ENCODE assay signal across 18 cellular contexts in the genomic region with DNA sequence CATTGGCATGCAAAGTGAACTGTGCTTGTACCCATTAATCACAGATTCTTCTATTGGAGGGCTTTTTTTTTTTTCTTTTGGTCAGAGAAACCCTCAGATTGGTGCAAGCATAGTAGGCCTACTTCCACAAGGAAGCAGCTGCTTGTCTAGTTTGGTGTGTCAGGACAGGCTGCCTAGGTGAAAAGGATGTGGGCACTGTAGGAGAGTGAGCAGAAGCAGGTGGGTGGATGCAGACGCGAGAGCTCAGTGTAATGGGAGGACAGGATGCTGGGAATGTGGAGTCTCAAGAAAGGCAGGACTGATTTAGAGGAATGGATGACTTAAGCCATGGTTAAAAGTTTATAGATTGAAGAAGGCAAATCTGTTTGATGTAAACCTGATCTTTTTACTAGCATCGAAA. TPM values are rescaled to one million over a fixed set of nuclear protein-coding genes. Genes with fewer than 3 reads are reported as not detected.
DNase-seq lines count a peak whose midpoint lies in the region; ATAC-seq, FAIRE-seq and TF ChIP-seq lines count a peak whose summit lies in the region.
"Had no signal": no experiment of that assay in that cellular context is flagged by ENCODE, and none has a peak within 500 bp of the region (broad histone marks: within the 10 kb centered on the region; RNA-seq: fewer than 3 reads in every experiment).

No MANE protein-coding gene starts in this region.

- peak overlapping the region; percentile 19 for H3K27ac Mint-ChIP-seq in stimulated activated naive CD8-positive, alpha-beta T cell treated with anti-CD3 and anti-CD28 coated beads, Interleukin-15, Interleukin-2, amounts not matched to agents 100 ng/mL and 50 ng/mL, for 24 hours
- H3K27ac Mint-ChIP-seq in T-helper 17 cell, result no peak overlapping the region
- H3K27ac Mint-ChIP-seq in immature natural killer cell, result peak overlapping the region in 4 of 6 donors; percentile 14 to 78 (median 62)
- no peak overlapping the region for H3K27ac Mint-ChIP-seq in endothelial cell (ENCODE audit: unreplicated experiment)

- ATAC-seq in stimulated activated naive CD8-positive, alpha-beta T cell treated with anti-CD3 and anti-CD28 coated beads, Interleukin-15, Interleukin-2, amounts not matched to agents 100 U/mL and 50 U/mL, for 24 hours, result no peak
- ATAC-seq in T-helper 17 cell (no peak), HG02759 (IDR thresholded peaks at IDR 0.05; ENCODE audit: unreplicated experiment) (no peak)
- ATAC-seq: foreskin keratinocyte, right cardiac atrium had no signal

- H3K9me3 Mint-ChIP-seq in stimulated activated naive CD8-positive, alpha-beta T cell treated with anti-CD3 and anti-CD28 coated beads, Interleukin-15, Interleukin-2, amounts not matched to agents 100 ng/mL and 50 ng/mL, for 24 hours, result no peaks in the 10 kb centered on the region
- no peaks in the 10 kb centered on the region for H3K9me3 Mint-ChIP-seq in immature natural killer cell
- H3K9me3 Mint-ChIP-seq in endothelial cell (ENCODE audit: unreplicated experiment), result no peaks in the 10 kb centered on the region

- H3K4me3 Mint-ChIP-seq in stimulated activated naive CD8-positive, alpha-beta T cell treated with anti-CD3 and anti-CD28 coated beads, Interleukin-15, Interleukin-2, amounts not matched to agents 100 ng/mL and 50 ng/mL, for 24 hours, result peak overlapping the region; percentile 11
- H3K4me3 Mint-ChIP-seq in T-helper 17 cell (peak overlapping the region; percentile 52), immature natural killer cell (peak overlapping the region in 2 of 5 donors; percentile 45 to 79), endothelial cell (ENCODE audit: unreplicated experiment) (no peak overlapping the region)

- no peak for DNase-seq in stimulated activated naive CD8-positive, alpha-beta T cell treated with anti-CD3 and anti-CD28 coated beads, Interleukin-15, Interleukin-2, amounts not matched to agents 100 U/mL and 50 U/mL, for 24 hours
- DNase-seq in T-helper 17 cell (no peak), immature natural killer cell (no peak), endothelial cell (ENCODE audit: low spot score) (no peak), GOT3 (lab: John Stamatoyannopoulos, UW) (no peak), D721Med (ENCODE audit: insufficient read length, low spot score) (no peak)
- DNase-seq: DMS79; foreskin keratinocyte; HCEC 1CT; NCI-H1105; NK-92 treated with Interleukin-12 subunit alpha and Interleukin-12 subunit beta, amount 100 ng/mL, for 24 hours; right cardiac atrium; stimulated activated CD8-positive, alpha-beta memory T cell treated with anti-CD3 and anti-CD28 coated beads, Interleukin-4, amount 100 ng/mL, for 48 hours; T1000; upper lobe of left lung had no signal

- FAIRE-seq in D721Med (lab: Jason Lieb, UNC), result no peak

- peaks cover 45% of the 10 kb centered on the region for H3K4me1 Mint-ChIP-seq in stimulated activated naive CD8-positive, alpha-beta T cell treated with anti-CD3 and anti-CD28 coated beads, Interleukin-15, Interleukin-2, amounts not matched to agents 100 ng/mL and 50 ng/mL, for 24 hours (ENCODE audit: low read depth)
- H3K4me1 Mint-ChIP-seq in T-helper 17 cell (peaks cover 38% of the 10 kb centered on the region), immature natural killer cell (peaks cover 40 to 70% of the 10 kb centered on the region in 2 donors), endothelial cell (ENCODE audit: unreplicated experiment) (peaks cover 21% of the 10 kb centered on the region)

- peaks cover 41% of the 10 kb centered on the region for H3K36me3 Mint-ChIP-seq in stimulated activated naive CD8-positive, alpha-beta T cell treated with anti-CD3 and anti-CD28 coated beads, Interleukin-15, Interleukin-2, amounts not matched to agents 100 ng/mL and 50 ng/mL, for 24 hours (ENCODE audit: low read depth)
- H3K36me3 Mint-ChIP-seq in T-helper 17 cell (ENCODE audit: low read depth) (peaks cover 5% of the 10 kb centered on the region), immature natural killer cell (peaks cover 0 to 15% (median 4%) of the 10 kb centered on the region in 3 donors), endothelial cell (ENCODE audit: low read depth, unreplicated experiment) (peaks cover 6% of the 10 kb centered on the region)

- H3K9me3 ChIP-seq in T-helper 17 cell (ENCODE audit: control insufficient read depth, low read length, poor library complexity, severe bottlenecking), result no peaks in the 10 kb centered on the region
- H3K9me3 ChIP-seq: neutrophil, upper lobe of left lung had no signal

- TF ChIP-seq CTCF in endothelial cell (IDR thresholded peaks at IDR 0.05; ENCODE audit: unreplicated experiment) (no peak), D721Med (IDR thresholded peaks at IDR 0.05; ENCODE audit: insufficient read depth, missing control alignments) (no peak)

- H3K27me3 Mint-ChIP-seq in stimulated activated naive CD8-positive, alpha-beta T cell treated with anti-CD3 and anti-CD28 coated beads, Interleukin-15, Interleukin-2, amounts not matched to agents 100 ng/mL and 50 ng/mL, for 24 hours, result no peaks in the 10 kb centered on the region
- H3K27me3 Mint-ChIP-seq in T-helper 17 cell, result no peaks in the 10 kb centered on the region
- H3K27me3 Mint-ChIP-seq in immature natural killer cell (ENCODE audit: low read depth in 3 of 3), result peaks cover 5 to 17% (median 13%) of the 10 kb centered on the region in 3 donors
- H3K27me3 Mint-ChIP-seq in endothelial cell (ENCODE audit: unreplicated experiment), result peaks cover 5% of the 10 kb centered on the region

RNA-seq across cellular contexts. Expression of a gene that starts 3.1 kb away (rescaled TPM):
- total RNA-seq in T-helper 17 cell, result 100 to 1,000 TPM; 147 to 152 TPM
- polyA plus RNA-seq in immature natural killer cell, result 10 to 100 TPM; 44.6 to 57.3 (median 48.3) TPM
- total RNA-seq in endothelial cell (ENCODE audit: unreplicated experiment), result 90.5 TPM

RNA-seq across cellular contexts. Expression of a gene that starts 3.6 kb away (rescaled TPM):
- total RNA-seq in T-helper 17 cell, result 10 to 100 TPM; 14.4 to 16.3 TPM
- 10 to 100 TPM; 23.8 to 40.9 (median 33.8) TPM for polyA plus RNA-seq in immature natural killer cell
- 28.2 TPM for total RNA-seq in endothelial cell (ENCODE audit: unreplicated experiment)

RNA-seq across cellular contexts. Expression of a gene that starts 54.5 kb away (rescaled TPM):
- total RNA-seq in T-helper 17 cell, result under 1 TPM in 1 of 2 donors, not detected in 1; 0.30 TPM
- not detected for polyA plus RNA-seq in immature natural killer cell
- total RNA-seq in endothelial cell (ENCODE audit: unreplicated experiment), result 0.56 TPM

Comparison
In these comparisons a context has a peak if more than half of its experiments do, and no peak if none do; other contexts are left out.
1. H3K27ac Mint-ChIP-seq: peak in stimulated activated naive CD8-positive, alpha-beta T cell treated with anti-CD3 and anti-CD28 coated beads, Interleukin-15, Interleukin-2, amounts not matched to agents 100 ng/mL and 50 ng/mL, for 24 hours (single experiment) and immature natural killer cell (4 of 6); none in T-helper 17 cell (single experiment) and endothelial cell (single experiment).